Comparison of ENCODE assay signal across 1 cellular context in the genomic region with DNA sequence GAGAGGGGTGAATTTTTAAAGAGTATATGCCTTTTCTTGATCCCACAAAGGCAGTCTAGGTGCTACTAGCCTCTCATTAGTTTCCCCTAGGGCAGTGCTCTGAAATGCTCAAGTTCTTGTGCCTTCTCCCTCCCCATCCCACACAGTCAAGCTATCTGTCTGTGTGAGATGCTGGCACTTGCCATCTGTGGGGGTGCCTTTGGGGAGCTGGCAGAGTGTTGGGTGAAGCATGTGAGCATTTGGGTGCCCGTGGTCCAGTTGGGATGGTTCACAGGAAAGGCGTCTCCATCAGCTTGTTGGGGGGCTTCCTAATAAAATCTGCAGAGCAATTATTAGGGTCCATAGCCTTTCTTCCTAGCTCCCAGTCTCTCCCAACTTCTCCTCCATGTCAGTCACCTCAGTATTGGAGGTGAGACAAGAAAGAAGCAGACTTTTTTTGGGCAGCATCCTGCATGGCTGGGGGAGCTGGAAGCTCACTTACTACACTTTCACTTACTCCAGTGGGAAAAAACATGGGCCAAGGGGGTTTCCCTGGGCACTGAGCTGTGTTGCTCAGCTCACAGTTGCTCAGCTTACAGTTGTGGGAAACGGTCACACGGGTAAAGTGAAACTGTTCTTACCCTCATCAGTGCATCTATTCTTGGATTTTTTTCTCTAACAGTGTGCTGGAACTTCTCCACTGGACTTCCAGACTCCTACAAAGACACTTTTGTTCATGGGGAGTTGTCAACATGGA.
TF ChIP-seq lines count a peak whose summit lies in the region.

No MANE protein-coding gene starts in this region.

TF ChIP-seq in HepG2, 621 proteins besides CTCF, POLR2A, EP300 and RAD21:
- TF ChIP-seq, protein P1, sequence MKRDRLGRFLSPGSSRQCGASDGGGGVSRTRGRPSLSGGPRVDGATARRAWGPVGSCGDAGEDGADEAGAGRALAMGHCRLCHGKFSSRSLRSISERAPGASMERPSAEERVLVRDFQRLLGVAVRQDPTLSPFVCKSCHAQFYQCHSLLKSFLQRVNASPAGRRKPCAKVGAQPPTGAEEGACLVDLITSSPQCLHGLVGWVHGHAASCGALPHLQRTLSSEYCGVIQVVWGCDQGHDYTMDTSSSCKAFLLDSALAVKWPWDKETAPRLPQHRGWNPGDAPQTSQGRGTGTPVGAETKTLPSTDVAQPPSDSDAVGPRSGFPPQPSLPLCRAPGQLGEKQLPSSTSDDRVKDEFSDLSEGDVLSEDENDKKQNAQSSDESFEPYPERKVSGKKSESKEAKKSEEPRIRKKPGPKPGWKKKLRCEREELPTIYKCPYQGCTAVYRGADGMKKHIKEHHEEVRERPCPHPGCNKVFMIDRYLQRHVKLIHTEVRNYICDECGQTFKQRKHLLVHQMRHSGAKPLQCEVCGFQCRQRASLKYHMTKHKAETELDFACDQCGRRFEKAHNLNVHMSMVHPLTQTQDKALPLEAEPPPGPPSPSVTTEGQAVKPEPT (CRISPR knock-in tag; IDR thresholded peaks at IDR 0.05; ENCODE audit: low read depth), result no peak
- TF ChIP-seq, protein P2, sequence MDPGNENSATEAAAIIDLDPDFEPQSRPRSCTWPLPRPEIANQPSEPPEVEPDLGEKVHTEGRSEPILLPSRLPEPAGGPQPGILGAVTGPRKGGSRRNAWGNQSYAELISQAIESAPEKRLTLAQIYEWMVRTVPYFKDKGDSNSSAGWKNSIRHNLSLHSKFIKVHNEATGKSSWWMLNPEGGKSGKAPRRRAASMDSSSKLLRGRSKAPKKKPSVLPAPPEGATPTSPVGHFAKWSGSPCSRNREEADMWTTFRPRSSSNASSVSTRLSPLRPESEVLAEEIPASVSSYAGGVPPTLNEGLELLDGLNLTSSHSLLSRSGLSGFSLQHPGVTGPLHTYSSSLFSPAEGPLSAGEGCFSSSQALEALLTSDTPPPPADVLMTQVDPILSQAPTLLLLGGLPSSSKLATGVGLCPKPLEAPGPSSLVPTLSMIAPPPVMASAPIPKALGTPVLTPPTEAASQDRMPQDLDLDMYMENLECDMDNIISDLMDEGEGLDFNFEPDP (CRISPR knock-in tag; conservative IDR thresholded peaks at IDR 0.05), result 0 out of 2 replicates have a peak, but pooled peaks have one; percentile 66
